19 cellular contexts compared by ENCODE assay signal in genomic region chr12:63922446-63922845, GRCh38.
DNase-seq lines count a peak whose midpoint lies in the region; ATAC-seq, FAIRE-seq and TF ChIP-seq lines count a peak whose summit lies in the region.
"Had no signal": no experiment of that assay in that cellular context is flagged by ENCODE, and none has a peak within 500 bp of the region (broad histone marks: within the 10 kb centered on the region; RNA-seq: fewer than 3 reads in every experiment).

No MANE protein-coding gene starts in this region.

- peaks cover 8% of the 10 kb centered on the region for H3F3A ChIP-seq in smooth muscle cell (ENCODE audit: low read depth)

- WGBS in smooth muscle cell (ENCODE audit: low lambda C conversion rate), result 63% methylated on average over 1 of the region's 1 CpG
- WGBS in small intestine, 3 donors, result 93 to 96% (median 96%) methylated on average over 1 of the region's 1 CpG

- H3K9me3 Mint-ChIP-seq in WTC11, result peaks cover 15% of the 10 kb centered on the region
- H3K9me3 Mint-ChIP-seq: endodermal cell; T-helper 1 cell treated with Interleukin-12 subunit alpha and Interleukin-12 subunit beta and Interleukin-4 antibody, amounts not matched to agents 30 μg/mL and 1 μg/mL, for 36 hours had no signal

- no peaks in the 10 kb centered on the region for H3K27me3 ChIP-seq in smooth muscle cell (ENCODE audit: low read depth)
- H3K27me3 ChIP-seq in small intestine (ENCODE audit: control insufficient read depth in 2 of 2, insufficient read depth in 2 of 2, low read length in 2 of 2), result no peaks in the 10 kb centered on the region
- H3K27me3 ChIP-seq: uterus had no signal

- no peak; the same call in 1 of the 2 replicates for ATAC-seq in WTC11
- ATAC-seq in HG03135 (IDR thresholded peaks at IDR 0.05; ENCODE audit: unreplicated experiment), result no peak
- no peak for ATAC-seq in HG02973 (IDR thresholded peaks at IDR 0.05; ENCODE audit: unreplicated experiment)
- ATAC-seq: activated CD4-positive, alpha-beta T cell treated with anti-CD3 and anti-CD28 coated beads for 36 hours; stimulated activated naive CD8-positive, alpha-beta T cell treated with anti-CD3 and anti-CD28 coated beads, Interleukin-15, Interleukin-2, amounts not matched to agents 100 U/mL and 50 U/mL, for 24 hours had no signal

- H3K9me3 ChIP-seq in smooth muscle cell (replicated peaks; ENCODE audit: low read depth), result no peaks in the 10 kb centered on the region
- H3K9me3 ChIP-seq in small intestine (ENCODE audit: control insufficient read depth, low read depth), result no peaks in the 10 kb centered on the region
- H3K9me3 ChIP-seq: uterus had no signal

- no peaks in the 10 kb centered on the region for H3K36me3 Mint-ChIP-seq in WTC11

- no peak overlapping the region for H2AFZ ChIP-seq in smooth muscle cell (ENCODE audit: low read depth)

- H3K27ac Mint-ChIP-seq in WTC11, result no peak overlapping the region
- H3K27ac Mint-ChIP-seq: activated CD4-positive, alpha-beta T cell treated with anti-CD3 and anti-CD28 coated beads for 36 hours; endodermal cell; T-helper 1 cell treated with Interleukin-12 subunit alpha and Interleukin-12 subunit beta and Interleukin-4 antibody, amounts not matched to agents 30 μg/mL and 1 μg/mL, for 36 hours had no signal

- peaks cover 28% of the 10 kb centered on the region for H3K79me2 ChIP-seq in smooth muscle cell (ENCODE audit: low read depth)

- peaks cover 6% of the 10 kb centered on the region for H3K4me1 ChIP-seq in smooth muscle cell (ENCODE audit: low read depth)
- peaks cover 5 to 6% of the 10 kb centered on the region in 2 donors for H3K4me1 ChIP-seq in small intestine (ENCODE audit: control insufficient read depth in 2 of 2, insufficient read depth in 1 of 2, low read depth in 1 of 2, low read length in 1 of 2)

- H3K27me3 Mint-ChIP-seq in WTC11 (ENCODE audit: low read depth), result no peaks in the 10 kb centered on the region

- no peak overlapping the region for H3K4me3 ChIP-seq in fibroblast of the aortic adventitia (ENCODE audit: low read depth, low read length)
- H3K4me3 ChIP-seq in smooth muscle cell, result no peak overlapping the region
- no peak overlapping the region for H3K4me3 ChIP-seq in small intestine (ENCODE audit: low read depth in 1 of 2, low read length in 2 of 2)
- H3K4me3 ChIP-seq: uterus had no signal

- H3K36me3 ChIP-seq in smooth muscle cell (ENCODE audit: low read depth) (no peaks in the 10 kb centered on the region), small intestine (ENCODE audit: control insufficient read depth in 2 of 2, insufficient read depth in 2 of 2, low read length in 2 of 2) (no peaks in the 10 kb centered on the region)
- H3K36me3 ChIP-seq: uterus had no signal

- H3K4me1 Mint-ChIP-seq in WTC11, result peaks cover 18% of the 10 kb centered on the region
- H3K4me1 Mint-ChIP-seq: activated CD4-positive, alpha-beta T cell treated with anti-CD3 and anti-CD28 coated beads for 36 hours had no signal

- no peak overlapping the region for H3K4me3 Mint-ChIP-seq in WTC11
- H3K4me3 Mint-ChIP-seq: activated CD4-positive, alpha-beta T cell treated with anti-CD3 and anti-CD28 coated beads for 36 hours; endodermal cell; T-helper 1 cell treated with Interleukin-12 subunit alpha and Interleukin-12 subunit beta and Interleukin-4 antibody, amounts not matched to agents 30 μg/mL and 1 μg/mL, for 36 hours had no signal

- H3K9ac ChIP-seq in smooth muscle cell (ENCODE audit: low read depth), result no peak overlapping the region

- H3K27ac ChIP-seq in smooth muscle cell (ENCODE audit: low read depth), result peak overlapping the region; percentile 34
- H3K27ac ChIP-seq in small intestine (ENCODE audit: low read depth in 1 of 2, low read length in 1 of 2), result no peak overlapping the region
- H3K27ac ChIP-seq: uterus had no signal

- TF ChIP-seq CTCF in WTC11 (IDR thresholded peaks at IDR 0.05) (no peak), fibroblast of the aortic adventitia (IDR thresholded peaks at IDR 0.05; ENCODE audit: insufficient read depth, low read length) (no peak), smooth muscle cell (IDR thresholded peaks at IDR 0.05; ENCODE audit: borderline replicate concordance, insufficient read depth, poor library complexity, severe bottlenecking) (no peak)

- DNase-seq in GM04503 (ENCODE audit: low read depth), result peak; percentile 47
- DNase-seq in WTC11 (ENCODE audit: low spot score), result no peak
- peak; percentile 79 for DNase-seq in fibroblast of the aortic adventitia (ENCODE audit: low read depth)
- no peak for DNase-seq in smooth muscle cell (lab: John Stamatoyannopoulos, UW; ENCODE audit: unreplicated experiment)
- DNase-seq in small intestine, result no peak
- DNase-seq: activated CD4-positive, alpha-beta T cell treated with anti-CD3 and anti-CD28 coated beads for 36 hours; activated naive CD4-positive, alpha-beta T cell treated with anti-CD3 and anti-CD28 coated beads, Interleukin-2, amount 50 U/mL, for 16 hours; central memory CD4-positive, alpha-beta T cell; endodermal cell; kidney; MM.1S; NCI-H187 treated with DMSO at 0.1 percent for 48 hours; NCI-H748 treated with DMSO at 0.1 percent for 48 hours; stimulated activated naive CD8-positive, alpha-beta T cell treated with anti-CD3 and anti-CD28 coated beads, Interleukin-15, Interleukin-2, amounts not matched to agents 100 U/mL and 50 U/mL, for 24 hours; uterus had no signal

- POLR2A ChIA-PET in WTC11 (lab: Charles Lee), result no interaction called here

- H4K20me1 ChIP-seq in smooth muscle cell (ENCODE audit: low read depth), result no peaks in the 10 kb centered on the region

- CTCF ChIA-PET in WTC11 (lab: Charles Lee), result no interaction called here

- no peak for FAIRE-seq in small intestine (lab: Jason Lieb, UNC)
- FAIRE-seq: GM12892, kidney had no signal

- H3K4me2 ChIP-seq in smooth muscle cell, result no peak overlapping the region

TF ChIP-seq in WTC11, 78 proteins besides CTCF, POLR2A, EP300 and RAD21:
- TF ChIP-seq GABPB1 (CRISPR knock-in tag; IDR thresholded peaks at IDR 0.05), result peak; percentile 47
- TF ChIP-seq FOXP1 (CRISPR knock-in tag; IDR thresholded peaks at IDR 0.05; ENCODE audit: borderline replicate concordance), result no peak
- 0 out of 2 replicates have a peak, but pooled peaks have one; percentile 33 for TF ChIP-seq TEAD4 (CRISPR knock-in tag; IDR thresholded peaks at IDR 0.05)

Comparison
In these comparisons a context has a peak if more than half of its experiments do, and no peak if none do; other contexts are left out.
1. DNase-seq: peak in GM04503 (single experiment) and fibroblast of the aortic adventitia (single experiment); none in WTC11 (single experiment), smooth muscle cell (single experiment) and small intestine (single experiment).